ENCODE assay signal across 8 cellular contexts in genomic region chr11:46315033-46315738, GRCh38. TPM values are rescaled to one million over a fixed set of nuclear protein-coding genes. Genes with fewer than 3 reads are reported as not detected.
A peak's percentile ranks its signal among the peaks of the same experiment; 100 is the strongest.
DNase-seq lines count a peak whose midpoint lies in the region; ATAC-seq and TF ChIP-seq lines count a peak whose summit lies in the region.

No MANE protein-coding gene starts in this region.

- H2AFZ ChIP-seq in mammary epithelial cell (ENCODE audit: low read depth, low read length): no peak overlapping the region

- CTCF ChIA-PET in mammary epithelial cell (lab: Charles Lee; ENCODE audit: low non-redundant PET): interaction anchor here (0.5 to 0.6 kb wide), 2 partner anchors 76 to 211 kb away, joined by 3 to 5 read pairs; no protein-coding TSS in a partner anchor

- in situ Hi-C loops in mammary epithelial cell (cut with MboI; ENCODE audit: low sequenced_read_pairs in 2 of 2): no loop called here

- no peaks in the 10 kb centered on the region for H3K79me2 ChIP-seq in mammary epithelial cell (ENCODE audit: insufficient read depth, low read length)

- 39% methylated on average over 15 of the region's 16 CpGs for WGBS in mammary epithelial cell (ENCODE audit: low coverage, missing lambda C conversion rate)

- H3K4me1 ChIP-seq in mammary epithelial cell (ENCODE audit: insufficient read depth, low read length): no peaks in the 10 kb centered on the region

- no peaks in the 10 kb centered on the region for H3K36me3 ChIP-seq in mammary epithelial cell (ENCODE audit: insufficient read depth, low read length)

- DNase-seq in NCI-H187 (lab: John Stamatoyannopoulos, UW) (peak; percentile 39 to 50), NCI-H187 treated with DMSO at 0.1 percent for 48 hours (lab: John Stamatoyannopoulos, UW) (no peak), NCI-H1930 (lab: John Stamatoyannopoulos, UW) (peak; percentile 51 to 74), mammary epithelial cell (peak; percentile 58), left lobe of liver (ENCODE audit: low spot score) (no peak)
- peak; percentile 39 for DNase-seq in stimulated activated CD8-positive, alpha-beta memory T cell treated with anti-CD3 and anti-CD28 coated beads, Interleukin-12 subunit alpha, Interleukin-12 subunit beta, amount 100 ng/mL, for 4 hours (ENCODE audit: low read depth)

- no peak overlapping the region for H3K4me2 ChIP-seq in mammary epithelial cell (ENCODE audit: insufficient read depth, low read depth, low read length)

- H3K9ac ChIP-seq in mammary epithelial cell (ENCODE audit: insufficient read depth, low read length): no peak overlapping the region

- no peak overlapping the region for H3K4me3 ChIP-seq in WI38 (ENCODE audit: low read depth, low read length)
- no peak overlapping the region for H3K4me3 ChIP-seq in mammary epithelial cell (replicated peaks in 1 of 3; ENCODE audit: insufficient read depth in 1 of 3, low read depth in 2 of 3, low read length in 3 of 3)

- no TSS peak for BruUV-seq in mammary epithelial cell (replicated peaks; lab: Mats Ljungman, UMichigan)

- no peaks in the 10 kb centered on the region for H4K20me1 ChIP-seq in mammary epithelial cell (ENCODE audit: insufficient read depth, low read length)

- no peak overlapping the region for H3K27ac ChIP-seq in mammary epithelial cell (ENCODE audit: insufficient read depth, low read depth, low read length)

- ATAC-seq in left lobe of liver (peak; percentile 77), GM18498 (IDR thresholded peaks at IDR 0.05; ENCODE audit: unreplicated experiment) (no peak)

- dilution Hi-C loops in mammary epithelial cell (cut with HindIII; ENCODE audit: low sequenced_read_pairs): loop anchor here (5.0 kb wide), 1 partner anchor 73 kb away; no protein-coding TSS in a partner anchor

- TF ChIP-seq CTCF in WI38 (IDR thresholded peaks at IDR 0.05; ENCODE audit: low read depth, low read length) (peak; percentile 92), mammary epithelial cell (conservative IDR thresholded peaks at IDR 0.05 in 1 of 2, IDR thresholded peaks at IDR 0.05 in 1 of 2; ENCODE audit: extremely low read depth in 1 of 2, insufficient read depth in 1 of 2, low read depth in 1 of 2, low read length in 2 of 2) (peak; percentile 90 to 95)

- H3K9me3 ChIP-seq in mammary epithelial cell (replicated peaks; ENCODE audit: insufficient read depth, low read length): no peaks in the 10 kb centered on the region

- intact Hi-C loops in mammary epithelial cell (cut with micrococcal nuclease): loop anchor here (1.0 kb wide), 3 partner anchors 68 to 350 kb away; no protein-coding TSS in a partner anchor

- no peaks in the 10 kb centered on the region for H3K27me3 ChIP-seq in mammary epithelial cell (ENCODE audit: insufficient read depth, low read length)

RNA-seq across cellular contexts. Expression of gene DGKZ, which starts 32.1 kb away (rescaled TPM):
- 10 to 100 TPM; 80.7 to 83.6 TPM for total RNA-seq in mammary epithelial cell
- 71.3 TPM for polyA plus RNA-seq in mammary epithelial cell
- polyA minus RNA-seq in mammary epithelial cell: 90.3 TPM
- total RNA-seq in left lobe of liver: 13.0 TPM

RNA-seq across cellular contexts. Expression of gene CREB3L1, which starts 37.7 kb away (rescaled TPM):
- total RNA-seq in mammary epithelial cell (under 1 TPM in 1 of 2 donors, not detected in 1; 0.17 TPM), left lobe of liver (0.30 TPM)
- not detected for polyA plus RNA-seq in mammary epithelial cell
- not detected for polyA minus RNA-seq in mammary epithelial cell

Comparison
In these comparisons a context has a peak if more than half of its experiments do, and no peak if none do; other contexts are left out.
1. DNase-seq: peak in NCI-H187 (2 of 2), NCI-H1930 (2 of 2), mammary epithelial cell (single experiment) and stimulated activated CD8-positive, alpha-beta memory T cell treated with anti-CD3 and anti-CD28 coated beads, Interleukin-12 subunit alpha, Interleukin-12 subunit beta, amount 100 ng/mL, for 4 hours (single experiment); none in NCI-H187 treated with DMSO at 0.1 percent for 48 hours (single experiment) and left lobe of liver (single experiment).